ENCODE assay signal across 12 cellular contexts in genomic region chr1:234732260-234732659, GRCh38.
DNase-seq lines count a peak whose midpoint lies in the region; ATAC-seq and TF ChIP-seq lines count a peak whose summit lies in the region.
"Had no signal": no experiment of that assay in that cellular context is flagged by ENCODE, and none has a peak within 500 bp of the region (broad histone marks: within the 10 kb centered on the region; RNA-seq: fewer than 3 reads in every experiment).

No MANE protein-coding gene starts in this region.

- H3K4me3 Mint-ChIP-seq in stimulated activated naive CD8-positive, alpha-beta T cell treated with anti-CD3 and anti-CD28 coated beads, Interleukin-15, Interleukin-2, amounts not matched to agents 100 ng/mL and 50 ng/mL, for 24 hours, result no peak overlapping the region
- peak overlapping the region; percentile 52 for H3K4me3 Mint-ChIP-seq in activated T-helper 1 cell treated with anti-CD3 and anti-CD28 coated beads, Interleukin-12 subunit alpha, Interleukin-12 subunit beta, Interleukin-2, Interleukin-4 antibody, amounts not matched to agents 30 ng/mL and 10 ng/mL and 1 ng/mL, durations not matched to agents 14 hours and 24 hours and 36 hours
- H3K4me3 Mint-ChIP-seq in GM23338, result no peak overlapping the region

- no peaks in the 10 kb centered on the region for H3K27me3 Mint-ChIP-seq in stimulated activated naive CD8-positive, alpha-beta T cell treated with anti-CD3 and anti-CD28 coated beads, Interleukin-15, Interleukin-2, amounts not matched to agents 100 ng/mL and 50 ng/mL, for 24 hours
- no peaks in the 10 kb centered on the region for H3K27me3 Mint-ChIP-seq in activated T-helper 1 cell treated with anti-CD3 and anti-CD28 coated beads, Interleukin-12 subunit alpha, Interleukin-12 subunit beta, Interleukin-2, Interleukin-4 antibody, amounts not matched to agents 30 ng/mL and 10 ng/mL and 1 ng/mL, durations not matched to agents 14 hours and 24 hours and 36 hours (ENCODE audit: insufficient read depth)
- H3K27me3 Mint-ChIP-seq in GM23338 (ENCODE audit: insufficient read depth, low read depth, poor library complexity), result peaks cover 15% of the 10 kb centered on the region

- peaks cover 63% of the 10 kb centered on the region for H3K4me1 Mint-ChIP-seq in stimulated activated naive CD8-positive, alpha-beta T cell treated with anti-CD3 and anti-CD28 coated beads, Interleukin-15, Interleukin-2, amounts not matched to agents 100 ng/mL and 50 ng/mL, for 24 hours (ENCODE audit: low read depth)
- H3K4me1 Mint-ChIP-seq in activated T-helper 1 cell treated with anti-CD3 and anti-CD28 coated beads, Interleukin-12 subunit alpha, Interleukin-12 subunit beta, Interleukin-2, Interleukin-4 antibody, amounts not matched to agents 30 ng/mL and 10 ng/mL and 1 ng/mL, durations not matched to agents 14 hours and 24 hours and 36 hours (ENCODE audit: low read depth), result peaks cover 64% of the 10 kb centered on the region
- H3K4me1 Mint-ChIP-seq in GM23338, result peaks cover 21% of the 10 kb centered on the region

- peak overlapping the region; percentile 98 for H3K27ac Mint-ChIP-seq in stimulated activated naive CD8-positive, alpha-beta T cell treated with anti-CD3 and anti-CD28 coated beads, Interleukin-15, Interleukin-2, amounts not matched to agents 100 ng/mL and 50 ng/mL, for 24 hours
- peak overlapping the region; percentile 97 for H3K27ac Mint-ChIP-seq in activated T-helper 1 cell treated with anti-CD3 and anti-CD28 coated beads, Interleukin-12 subunit alpha, Interleukin-12 subunit beta, Interleukin-2, Interleukin-4 antibody, amounts not matched to agents 30 ng/mL and 10 ng/mL and 1 ng/mL, durations not matched to agents 14 hours and 24 hours and 36 hours
- H3K27ac Mint-ChIP-seq in GM23338, result no peak overlapping the region

- H3K4me1 ChIP-seq in GM23338 (ENCODE audit: insufficient read depth), result peaks cover 6% of the 10 kb centered on the region; the same call in 1 of the 2 replicates

- no peaks in the 10 kb centered on the region; the same call in 1 of the 2 replicates for H3K9me2 ChIP-seq in GM23338 (ENCODE audit: insufficient read depth)

- H3K4me3 ChIP-seq in GM23338, result no peak overlapping the region
- H3K4me3 ChIP-seq: psoas muscle had no signal

- H3K9me3 Mint-ChIP-seq in stimulated activated naive CD8-positive, alpha-beta T cell treated with anti-CD3 and anti-CD28 coated beads, Interleukin-15, Interleukin-2, amounts not matched to agents 100 ng/mL and 50 ng/mL, for 24 hours, result no peaks in the 10 kb centered on the region
- H3K9me3 Mint-ChIP-seq in activated T-helper 1 cell treated with anti-CD3 and anti-CD28 coated beads, Interleukin-12 subunit alpha, Interleukin-12 subunit beta, Interleukin-2, Interleukin-4 antibody, amounts not matched to agents 30 ng/mL and 10 ng/mL and 1 ng/mL, durations not matched to agents 14 hours and 24 hours and 36 hours, result no peaks in the 10 kb centered on the region
- no peaks in the 10 kb centered on the region for H3K9me3 Mint-ChIP-seq in GM23338

- no peaks in the 10 kb centered on the region for H3K36me3 ChIP-seq in GM23338 (ENCODE audit: insufficient read depth)
- H3K36me3 ChIP-seq: WERI-Rb-1 had no signal

- DNase-seq in stimulated activated naive CD8-positive, alpha-beta T cell treated with anti-CD3 and anti-CD28 coated beads, Interleukin-15, Interleukin-2, amounts not matched to agents 100 U/mL and 50 U/mL, for 24 hours, result no peak
- no peak for DNase-seq in activated T-helper 1 cell treated with anti-CD3 and anti-CD28 coated beads, Interleukin-12 subunit alpha, Interleukin-12 subunit beta, Interleukin-2, Interleukin-4 antibody, amounts not matched to agents 30 ng/mL and 10 ng/mL and 1 ng/mL, durations not matched to agents 14 hours and 24 hours and 36 hours (ENCODE audit: low spot score)
- peak; percentile 29 for DNase-seq in islet precursor cell
- no peak for DNase-seq in UCSD-AML1 (lab: John Stamatoyannopoulos, UW; ENCODE audit: unreplicated experiment)
- DNase-seq in AG08396 (ENCODE audit: low spot score), result no peak
- no peak for DNase-seq in GM23338 (ENCODE audit: low spot score)
- DNase-seq in Right ventricle myocardium superior, result no peak
- DNase-seq: activated gamma-delta T cell, NCI-H69, psoas muscle, WERI-Rb-1 had no signal

- intact Hi-C loops in activated T-helper 1 cell treated with anti-CD3 and anti-CD28 coated beads, Interleukin-12 subunit alpha, Interleukin-12 subunit beta, Interleukin-2, Interleukin-4 antibody, amounts not matched to agents 30 ng/mL and 10 ng/mL and 1 ng/mL, durations not matched to agents 14 hours and 24 hours and 36 hours (cut with micrococcal nuclease), result no loop called here
- intact Hi-C loops in Right ventricle myocardium superior (cut with DNase I), result no loop called here

- H2AFZ ChIP-seq in GM23338, result no peak overlapping the region

- H3K36me3 Mint-ChIP-seq in stimulated activated naive CD8-positive, alpha-beta T cell treated with anti-CD3 and anti-CD28 coated beads, Interleukin-15, Interleukin-2, amounts not matched to agents 100 ng/mL and 50 ng/mL, for 24 hours (ENCODE audit: low read depth), result no peaks in the 10 kb centered on the region
- no peaks in the 10 kb centered on the region for H3K36me3 Mint-ChIP-seq in activated T-helper 1 cell treated with anti-CD3 and anti-CD28 coated beads, Interleukin-12 subunit alpha, Interleukin-12 subunit beta, Interleukin-2, Interleukin-4 antibody, amounts not matched to agents 30 ng/mL and 10 ng/mL and 1 ng/mL, durations not matched to agents 14 hours and 24 hours and 36 hours (ENCODE audit: low read depth)
- H3K36me3 Mint-ChIP-seq in GM23338 (ENCODE audit: low read depth), result no peaks in the 10 kb centered on the region

- ATAC-seq in stimulated activated naive CD8-positive, alpha-beta T cell treated with anti-CD3 and anti-CD28 coated beads, Interleukin-15, Interleukin-2, amounts not matched to agents 100 U/mL and 50 U/mL, for 24 hours, result no peak
- ATAC-seq in GM23338, result no peak
- ATAC-seq in Right ventricle myocardium superior (ENCODE audit: poor library complexity), result no peak
- ATAC-seq: psoas muscle had no signal

- no peak for TF ChIP-seq CTCF in GM23338 (conservative IDR thresholded peaks at IDR 0.05; ENCODE audit: low read depth in 2 of 2)

- H4K20me1 ChIP-seq in GM23338 (replicated peaks; ENCODE audit: insufficient read depth), result no peaks in the 10 kb centered on the region

- no peaks in the 10 kb centered on the region for H3K79me2 ChIP-seq in GM23338 (replicated peaks; ENCODE audit: insufficient read depth)

- no peaks in the 10 kb centered on the region for H3F3A ChIP-seq in GM23338 (replicated peaks; ENCODE audit: low read depth)

- no peak overlapping the region for H3K27ac ChIP-seq in GM23338 (ENCODE audit: low read depth)
- H3K27ac ChIP-seq: psoas muscle, WERI-Rb-1 had no signal

- no peak overlapping the region for H3K4me2 ChIP-seq in GM23338

- H3K27me3 ChIP-seq in GM23338 (ENCODE audit: insufficient read depth), result no peaks in the 10 kb centered on the region

TF ChIP-seq in GM23338, 12 proteins besides CTCF, POLR2A, EP300 and RAD21 (continues in another document):
- no peak for TF ChIP-seq EZH2 (IDR thresholded peaks at IDR 0.05; ENCODE audit: low read depth, unreplicated experiment)
- TF ChIP-seq ZNF114 (CRISPR knock-in tag; IDR thresholded peaks at IDR 0.05), result no peak
- TF ChIP-seq CREB1 (CRISPR knock-in tag; IDR thresholded peaks at IDR 0.05; ENCODE audit: low read depth), result no peak
- no peak for TF ChIP-seq ETS1 (IDR thresholded peaks at IDR 0.05)
- no peak for TF ChIP-seq REST (IDR thresholded peaks at IDR 0.05; ENCODE audit: unreplicated experiment)
- TF ChIP-seq NANOG (IDR thresholded peaks at IDR 0.05; ENCODE audit: borderline replicate concordance), result no peak
